Comparison of ENCODE assay signal across 8 cellular contexts in the genomic region with DNA sequence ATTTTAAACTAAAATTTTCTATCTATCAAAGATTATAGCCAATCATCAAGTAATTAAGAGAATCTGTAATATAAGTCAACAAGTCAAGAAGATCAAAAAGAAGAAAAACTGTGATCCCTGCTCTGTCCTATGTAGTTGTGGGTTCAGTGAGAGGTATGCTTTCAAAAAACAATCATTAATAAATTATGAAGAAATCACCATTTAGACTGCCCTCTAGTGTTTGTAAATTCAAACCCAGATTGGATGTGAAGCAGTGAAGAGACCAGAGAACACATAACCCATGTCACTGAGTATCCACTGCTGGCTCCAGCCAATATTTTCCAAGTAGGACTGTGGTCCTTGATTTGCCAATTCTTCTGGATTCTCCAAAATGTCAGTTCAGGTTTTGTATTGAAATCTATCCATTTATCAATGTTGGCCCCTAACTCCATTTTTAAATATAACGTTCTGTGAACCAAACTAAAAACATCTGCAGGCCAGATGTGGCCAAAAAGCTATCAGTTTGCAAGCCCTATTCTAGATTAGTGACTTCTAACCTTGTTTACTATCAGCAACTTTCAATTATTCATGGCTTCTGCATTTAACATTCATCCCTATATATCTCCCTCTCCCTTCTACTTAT.
DNase-seq lines count a peak whose midpoint lies in the region; ATAC-seq and TF ChIP-seq lines count a peak whose summit lies in the region.

No MANE protein-coding gene starts in this region.

- no peak overlapping the region for H3K4me3 Mint-ChIP-seq in progenitor cell of endocrine pancreas (ENCODE audit: low read depth)
- H3K4me3 Mint-ChIP-seq in activated CD4-positive, alpha-beta T cell treated with anti-CD3 and anti-CD28 coated beads for 36 hours, result no peak overlapping the region

- POLR2A ChIA-PET in activated CD4-positive, alpha-beta T cell treated with anti-CD3 and anti-CD28 coated beads for 36 hours (lab: Charles Lee), result no interaction called here

- DNase-seq in H4 (ENCODE audit: low spot score), result peak; percentile 14
- peak; percentile 41 for DNase-seq in NCI-H446 treated with DMSO at 0.1 percent for 48 hours (lab: John Stamatoyannopoulos, UW)
- DNase-seq in epithelial cell of esophagus (ENCODE audit: low read depth), result peak; percentile 38
- DNase-seq in progenitor cell of endocrine pancreas (ENCODE audit: low spot score, unreplicated experiment), result no peak
- DNase-seq in activated CD4-positive, alpha-beta T cell treated with anti-CD3 and anti-CD28 coated beads for 36 hours, result no peak

- intact Hi-C loops in activated CD4-positive, alpha-beta T cell treated with anti-CD3 and anti-CD28 coated beads for 36 hours (cut with DNase I, micrococcal nuclease), result no loop called here

- H3K36me3 Mint-ChIP-seq in progenitor cell of endocrine pancreas (ENCODE audit: insufficient read depth), result no peaks in the 10 kb centered on the region
- no peaks in the 10 kb centered on the region for H3K36me3 Mint-ChIP-seq in activated CD4-positive, alpha-beta T cell treated with anti-CD3 and anti-CD28 coated beads for 36 hours (ENCODE audit: low read depth)

- H3K4me3 ChIP-seq in epithelial cell of esophagus (ENCODE audit: low read length), result no peak overlapping the region

- H3K9me3 Mint-ChIP-seq in progenitor cell of endocrine pancreas (ENCODE audit: low read depth), result peaks cover 8% of the 10 kb centered on the region
- H3K9me3 Mint-ChIP-seq in activated CD4-positive, alpha-beta T cell treated with anti-CD3 and anti-CD28 coated beads for 36 hours (ENCODE audit: low read depth), result peaks cover 15% of the 10 kb centered on the region

- H3K27ac Mint-ChIP-seq in progenitor cell of endocrine pancreas, result no peak overlapping the region
- H3K27ac Mint-ChIP-seq in activated CD4-positive, alpha-beta T cell treated with anti-CD3 and anti-CD28 coated beads for 36 hours, result no peak overlapping the region

- peaks cover 7% of the 10 kb centered on the region for H3K4me1 Mint-ChIP-seq in progenitor cell of endocrine pancreas (ENCODE audit: low read depth)
- no peaks in the 10 kb centered on the region for H3K4me1 Mint-ChIP-seq in activated CD4-positive, alpha-beta T cell treated with anti-CD3 and anti-CD28 coated beads for 36 hours

- TF ChIP-seq CTCF in epithelial cell of esophagus (IDR thresholded peaks at IDR 0.05; ENCODE audit: insufficient read depth, low read depth, low read length, missing control alignments), result peak; percentile 51
- TF ChIP-seq CTCF in progenitor cell of endocrine pancreas (IDR thresholded peaks at IDR 0.05; ENCODE audit: unreplicated experiment), result peak; percentile 52

- ATAC-seq in GM21723 (IDR thresholded peaks at IDR 0.05; ENCODE audit: unreplicated experiment), result no peak
- no peak for ATAC-seq in GM19467 (IDR thresholded peaks at IDR 0.05; ENCODE audit: unreplicated experiment)
- no peak for ATAC-seq in activated CD4-positive, alpha-beta T cell treated with anti-CD3 and anti-CD28 coated beads for 36 hours
- ATAC-seq in HG02970 (IDR thresholded peaks at IDR 0.05; ENCODE audit: low FRiP score, unreplicated experiment), result no peak

- H3K27me3 Mint-ChIP-seq in progenitor cell of endocrine pancreas, result no peaks in the 10 kb centered on the region
- no peaks in the 10 kb centered on the region for H3K27me3 Mint-ChIP-seq in activated CD4-positive, alpha-beta T cell treated with anti-CD3 and anti-CD28 coated beads for 36 hours

- CTCF ChIA-PET in activated CD4-positive, alpha-beta T cell treated with anti-CD3 and anti-CD28 coated beads for 36 hours (lab: Charles Lee), result no interaction called here

Comparison
In these comparisons a context has a peak if more than half of its experiments do, and no peak if none do; other contexts are left out.
1. DNase-seq: peak in H4 (single experiment), NCI-H446 treated with DMSO at 0.1 percent for 48 hours (single experiment) and epithelial cell of esophagus (single experiment); none in progenitor cell of endocrine pancreas (single experiment) and activated CD4-positive, alpha-beta T cell treated with anti-CD3 and anti-CD28 coated beads for 36 hours (single experiment).